Comparison of ENCODE assay signal across 8 cellular contexts in genomic region chr1:23577056-23577985, GRCh38. TPM values are rescaled to one million over a fixed set of nuclear protein-coding genes. Genes with fewer than 3 reads are reported as not detected.
A peak's percentile ranks its signal among the peaks of the same experiment; 100 is the strongest.
DNase-seq lines count a peak whose midpoint lies in the region; TF ChIP-seq lines count a peak whose summit lies in the region.

No MANE protein-coding gene starts in this region.

- DNase-seq in GM20000 (ENCODE audit: low spot score), result peak; percentile 72
- peak; percentile 92 for DNase-seq in HT1080 (ENCODE audit: low read depth)
- peak; percentile 62 for DNase-seq in activated naive CD8-positive, alpha-beta T cell treated with anti-CD3 and anti-CD28 coated beads for 36 hours
- DNase-seq in iris pigment epithelial cell (ENCODE audit: low read depth), result peak; percentile 96
- DNase-seq in NCI-H1092 (lab: John Stamatoyannopoulos, UW), result no peak
- DNase-seq in NCI-H82 (lab: John Stamatoyannopoulos, UW), result no peak

- H3K27me3 ChIP-seq in DOHH2 (ENCODE audit: control insufficient read depth, low read length) (no peaks in the 10 kb centered on the region), subcutaneous abdominal adipose tissue (ENCODE audit: control insufficient read depth in 5 of 5, insufficient read depth in 4 of 5, low read length in 5 of 5) (no peaks in the 10 kb centered on the region)

- H3K79me2 ChIP-seq in DOHH2 (ENCODE audit: control insufficient read depth, low read length), result peaks cover 7% of the 10 kb centered on the region; the same call in 1 of the 2 replicates

- peak overlapping the region; percentile 82 for H3K27ac ChIP-seq in DOHH2 (ENCODE audit: low read depth, low read length)
- H3K27ac ChIP-seq in subcutaneous abdominal adipose tissue (ENCODE audit: low read depth, low read length), result peak overlapping the region; percentile 71

- H4K20me1 ChIP-seq in DOHH2 (ENCODE audit: control insufficient read depth, insufficient read depth, low read depth, low read length), result no peaks in the 10 kb centered on the region

- H3K9me3 ChIP-seq in DOHH2 (ENCODE audit: control insufficient read depth, insufficient read depth, low read length) (no peaks in the 10 kb centered on the region), subcutaneous abdominal adipose tissue (ENCODE audit: control insufficient read depth in 5 of 5, low read length in 5 of 5) (no peaks in the 10 kb centered on the region)

- H3K36me3 Mint-ChIP-seq in activated naive CD8-positive, alpha-beta T cell treated with anti-CD3 and anti-CD28 coated beads for 36 hours, result peaks cover 3% of the 10 kb centered on the region

- peak overlapping the region; percentile 59 for H3K4me3 Mint-ChIP-seq in activated naive CD8-positive, alpha-beta T cell treated with anti-CD3 and anti-CD28 coated beads for 36 hours

- peaks cover 62% of the 10 kb centered on the region for H3K4me1 Mint-ChIP-seq in activated naive CD8-positive, alpha-beta T cell treated with anti-CD3 and anti-CD28 coated beads for 36 hours

- no peak for TF ChIP-seq CTCF in DOHH2 (IDR thresholded peaks at IDR 0.05; ENCODE audit: low read depth, low read length, poor library complexity, severe bottlenecking)
- TF ChIP-seq CTCF in GM20000 (IDR thresholded peaks at IDR 0.05; ENCODE audit: extremely low read depth, missing control alignments), result no peak

- peak overlapping the region in 1 of 5 donors; percentile 27 for H3K9ac ChIP-seq in subcutaneous abdominal adipose tissue (ENCODE audit: low read length in 5 of 5)

- H3K27me3 Mint-ChIP-seq in activated naive CD8-positive, alpha-beta T cell treated with anti-CD3 and anti-CD28 coated beads for 36 hours, result no peaks in the 10 kb centered on the region

- peak overlapping the region; percentile 76 for H3K4me2 ChIP-seq in DOHH2 (ENCODE audit: low read length)

- H3K9me2 ChIP-seq in DOHH2 (replicated peaks; ENCODE audit: control insufficient read depth, low read length), result no peaks in the 10 kb centered on the region

- peaks cover 2% of the 10 kb centered on the region for H3K9me3 Mint-ChIP-seq in activated naive CD8-positive, alpha-beta T cell treated with anti-CD3 and anti-CD28 coated beads for 36 hours

- H3F3A ChIP-seq in DOHH2 (ENCODE audit: control insufficient read depth, insufficient read depth), result peaks cover 47% of the 10 kb centered on the region

- peaks cover 88% of the 10 kb centered on the region for H3K4me1 ChIP-seq in DOHH2 (ENCODE audit: control insufficient read depth, low read length)
- H3K4me1 ChIP-seq in subcutaneous abdominal adipose tissue (ENCODE audit: control insufficient read depth in 5 of 5, insufficient read depth in 5 of 5, low read length in 5 of 5), result peaks cover 0 to 39% (median 15%) of the 10 kb centered on the region in 5 donors

- peak overlapping the region; percentile 59 for H3K4me3 ChIP-seq in DOHH2 (ENCODE audit: low read length)
- peak overlapping the region in 1 of 5 donors; percentile 13 for H3K4me3 ChIP-seq in subcutaneous abdominal adipose tissue (ENCODE audit: low read depth in 1 of 5, low read length in 5 of 5)

- H3K36me3 ChIP-seq in DOHH2 (ENCODE audit: control insufficient read depth, low read length) (peaks cover 15% of the 10 kb centered on the region), subcutaneous abdominal adipose tissue (ENCODE audit: control insufficient read depth in 5 of 5, insufficient read depth in 5 of 5, low read length in 5 of 5) (no peaks in the 10 kb centered on the region)

- H3K27ac Mint-ChIP-seq in activated naive CD8-positive, alpha-beta T cell treated with anti-CD3 and anti-CD28 coated beads for 36 hours, result peak overlapping the region; percentile 87

RNA-seq across cellular contexts. Expression of gene ID3, which starts 18.0 kb away (rescaled TPM):
- 334 and 359 TPM in 2 replicates for total RNA-seq in HT1080 (2014; rRNA removed; shearing (Covaris generic))
- 215 and 283 TPM in 2 replicates for polyA plus RNA-seq in HT1080 (2015; cell fraction: cytosol; rRNA removed)
- 171 and 175 TPM in 2 replicates for polyA plus RNA-seq in HT1080 (2015; cell fraction: nucleus; rRNA removed)
- total RNA-seq in activated naive CD8-positive, alpha-beta T cell treated with anti-CD3 and anti-CD28 coated beads for 36 hours, result 10 to 100 TPM; 59.1 to 59.5 TPM

RNA-seq across cellular contexts. Expression of gene E2F2, which starts 46.3 kb away (rescaled TPM):
- total RNA-seq in HT1080 (2014; rRNA removed; shearing (Covaris generic)), result 4.3 and 5.6 TPM in 2 replicates
- 1.4 TPM in 2 replicates for polyA plus RNA-seq in HT1080 (2015; cell fraction: cytosol; rRNA removed)
- 1.9 TPM in 2 replicates for polyA plus RNA-seq in HT1080 (2015; cell fraction: nucleus; rRNA removed)
- total RNA-seq in activated naive CD8-positive, alpha-beta T cell treated with anti-CD3 and anti-CD28 coated beads for 36 hours, result 10 to 100 TPM; 36.1 to 37.5 TPM

Comparison
In these comparisons a context has a peak if more than half of its experiments do, and no peak if none do; other contexts are left out.
1. DNase-seq: peak in GM20000 (single experiment), HT1080 (single experiment), activated naive CD8-positive, alpha-beta T cell treated with anti-CD3 and anti-CD28 coated beads for 36 hours (single experiment) and iris pigment epithelial cell (single experiment); none in NCI-H1092 (single experiment) and NCI-H82 (single experiment).